In genomic region chr4:15001825-15002658, GRCh38 we compare ENCODE assay signal across 8 cellular contexts. TPM values are rescaled to one million over a fixed set of nuclear protein-coding genes. Genes with fewer than 3 reads are reported as not detected.
DNase-seq lines count a peak whose midpoint lies in the region; ATAC-seq and TF ChIP-seq lines count a peak whose summit lies in the region.

CPEB2 (plus strand) TSS chr4:15002481; CDS start chr4:15002674, 193 bp downstream.

- H3K36me3 ChIP-seq in adrenal gland (replicated peaks in 1 of 2): no peaks in the 10 kb centered on the region

- peak within 1 kb of the TSS; percentile 91 for H3K4me3 Mint-ChIP-seq in type B pancreatic cell

- H3K4me1 Mint-ChIP-seq in type B pancreatic cell (ENCODE audit: unreplicated experiment): peaks cover 4% of the 10 kb centered on the region

- H3K27me3 Mint-ChIP-seq in type B pancreatic cell: peaks cover 25% of the 10 kb centered on the region

- no peaks in the 10 kb centered on the region for H3K9me3 ChIP-seq in adrenal gland (replicated peaks in 1 of 3)

- H3K4me3 ChIP-seq in GM12865 (ENCODE audit: low read depth, low read length): peak within 1 kb of the TSS; percentile 79
- peak within 1 kb of the TSS; percentile 85 for H3K4me3 ChIP-seq in NB4 (ENCODE audit: low read depth, low read length)
- H3K4me3 ChIP-seq in adrenal gland: peak within 1 kb of the TSS; percentile 71 to 93 (median 88)

- DNase-seq in GM12865 (ENCODE audit: low read depth): peak; percentile 98
- DNase-seq in NB4 (ENCODE audit: low read depth): peak; percentile 97
- peak; percentile 77 to 94 (median 88) for DNase-seq in T-helper 1 cell
- DNase-seq in adrenal gland: peak; percentile 94 to 97 (median 96)
- peak; percentile 98 for DNase-seq in cardiac septum (ENCODE audit: low spot score)
- DNase-seq in posterior cingulate gyrus: peak; percentile 89 to 99 (median 94)
- peak; percentile 94 for DNase-seq in type B pancreatic cell (ENCODE audit: extremely low spot score, unreplicated experiment)

- TF ChIP-seq CTCF in GM12865 (IDR thresholded peaks at IDR 0.05; ENCODE audit: insufficient read depth, low read depth, low read length, missing control alignments) (no peak), NB4 (IDR thresholded peaks at IDR 0.05; ENCODE audit: low read depth, low read length) (no peak), adrenal gland (IDR thresholded peaks at IDR 0.05) (peak in 2 of 6 experiments; percentile 7 to 9), type B pancreatic cell (conservative IDR thresholded peaks at IDR 0.05) (no peak)

- 0% methylated on average over 99 to 106 of the region's 106 CpGs; no CpG with 5 or more reads in 2 of the 4 donors for whole genome bisulfite sequencing in adrenal gland, 4 donors

- peak within 1 kb of the TSS; percentile 91 to 100 (median 100) for H3K27ac ChIP-seq in adrenal gland

- H3K27ac Mint-ChIP-seq in type B pancreatic cell: peak within 1 kb of the TSS; percentile 98

- H3K27me3 ChIP-seq in adrenal gland: no peaks in the 10 kb centered on the region

- peaks cover 5% of the 10 kb centered on the region for H3K36me3 Mint-ChIP-seq in type B pancreatic cell

- peak; percentile 57 for ATAC-seq in HG02571 (IDR thresholded peaks at IDR 0.05; ENCODE audit: unreplicated experiment)

- peak; percentile 87 for TF ChIP-seq POLR2A in NB4 (IDR thresholded peaks at IDR 0.05; ENCODE audit: extremely low read depth, insufficient read length)
- TF ChIP-seq POLR2A in adrenal gland (IDR thresholded peaks at IDR 0.05): peak; percentile 97 to 99

- intact Hi-C loops in adrenal gland (cut with DNase I): loop anchor here in 1 of 2 donors (10.0 kb wide), 1 partner anchor 1347 kb away; no protein-coding TSS in a partner anchor
- intact Hi-C loops in cardiac septum (cut with DNase I): loop anchor here (2.0 to 10.0 kb wide), 6 partner anchors 85 to 1517 kb away; partner anchors contain the start of genes FBXL5 and RAB28
- intact Hi-C loops in posterior cingulate gyrus (cut with DNase I): loop anchor here (5.0 to 10.0 kb wide), 3 partner anchors 150 to 653 kb away; partner anchors contain the start of genes CC2D2A and FBXL5

- no peaks in the 10 kb centered on the region for H3K9me3 Mint-ChIP-seq in type B pancreatic cell

- H3K4me1 ChIP-seq in adrenal gland (replicated peaks in 1 of 2): peaks cover 14 to 24% of the 10 kb centered on the region in 2 donors

RNA-seq across cellular contexts. Expression of gene CPEB2, which starts in this region (rescaled TPM):
- 10 to 100 TPM in 5 of 8 donors, 1 to 10 TPM in 3; 6.3 to 15.8 (median 11.6) TPM for total RNA-seq in adrenal gland
- 1 to 10 TPM; 3.2 to 6.2 (median 5.9) TPM for polyA plus RNA-seq in adrenal gland
- 17.7 TPM for total RNA-seq in cardiac septum
- total RNA-seq in type B pancreatic cell (ENCODE audit: low replicate concordance): 12.5 and 32.0 TPM in 2 replicates

Comparison
In these comparisons a context has a peak if more than half of its experiments do, and no peak if none do; other contexts are left out.
1. Peak in every context shown above with its lines: DNase-seq, ATAC-seq, H3K4me3 ChIP-seq and H3K27ac ChIP-seq.